8 cellular contexts compared by ENCODE assay signal in genomic region chr6:107113460-107114212, GRCh38. TPM values are rescaled to one million over a fixed set of nuclear protein-coding genes. Genes with fewer than 3 reads are reported as not detected.
DNase-seq lines count a peak whose midpoint lies in the region; ATAC-seq and TF ChIP-seq lines count a peak whose summit lies in the region.

No MANE protein-coding gene starts in this region.

- H3K27me3 ChIP-seq in BLaER1 (no peaks in the 10 kb centered on the region), liver (ENCODE audit: control insufficient read depth in 4 of 4, insufficient read depth in 4 of 4, low read length in 3 of 4) (no peaks in the 10 kb centered on the region), thyroid gland (no peaks in the 10 kb centered on the region)

- TF ChIP-seq CTCF in astrocyte of the spinal cord (IDR thresholded peaks at IDR 0.05; ENCODE audit: low read depth, low read length) = no peak
- no peak for TF ChIP-seq CTCF in liver (IDR thresholded peaks at IDR 0.05; ENCODE audit: low read depth, low read length, missing input control)
- TF ChIP-seq CTCF in thyroid gland (IDR thresholded peaks at IDR 0.05) = no peak

- H3K27ac ChIP-seq in BLaER1 (peak overlapping the region; percentile 98), KOPT-K1 (ENCODE audit: low read depth, low read length, poor library complexity, severe bottlenecking) (peak overlapping the region; percentile 65), liver (ENCODE audit: low read depth in 1 of 2, low read length in 2 of 2) (no peak overlapping the region), thyroid gland (peak overlapping the region in 2 of 3 donors; percentile 38 to 78)

- H3K4me3 ChIP-seq in BLaER1 (peak overlapping the region; percentile 85), astrocyte of the spinal cord (ENCODE audit: low read depth, low read length) (peak overlapping the region; percentile 41), liver (ENCODE audit: low read depth in 1 of 3, low read length in 3 of 3) (peak overlapping the region; percentile 14 to 93 (median 52)), thyroid gland (replicated peaks in 1 of 3) (peak overlapping the region in 1 of 3 donors; percentile 53)

- H3K4me2 ChIP-seq in BLaER1 = peak overlapping the region; percentile 82

- H3K4me1 ChIP-seq in BLaER1 = peaks cover 54% of the 10 kb centered on the region
- peaks cover 0 to 21% (median 16%) of the 10 kb centered on the region in 4 donors for H3K4me1 ChIP-seq in liver (ENCODE audit: control insufficient read depth in 4 of 4, insufficient read depth in 4 of 4, low read length in 3 of 4)
- H3K4me1 ChIP-seq in thyroid gland = peaks cover 6% of the 10 kb centered on the region in 2 donors

- intact Hi-C loops in thyroid gland (cut with DNase I) = no loop called here
- intact Hi-C loops in posterior vena cava (cut with DNase I) = no loop called here

- ATAC-seq in GM19023 (IDR thresholded peaks at IDR 0.05; ENCODE audit: unreplicated experiment) = no peak

- 48% methylated on average over 17 of the region's 17 CpGs for WGBS in liver
- WGBS in thyroid gland, 2 donors = 39 to 42% methylated on average over 17 of the region's 17 CpGs

- DNase-seq in astrocyte of the spinal cord (ENCODE audit: low read depth, low spot score) (no peak), thyroid gland (peak; percentile 28 to 31), posterior vena cava (ENCODE audit: low spot score) (no peak)
- no peak for DNase-seq in stimulated activated CD4-positive, alpha-beta T cell treated with anti-CD3 and anti-CD28 coated beads, Interleukin-4, amount 100 ng/mL, for 24 hours

- H3K36me3 ChIP-seq in BLaER1 (no peaks in the 10 kb centered on the region), KOPT-K1 (ENCODE audit: insufficient read depth, low read length) (no peaks in the 10 kb centered on the region), liver (ENCODE audit: control insufficient read depth in 4 of 4, insufficient read depth in 3 of 4, low read depth in 1 of 4, low read length in 3 of 4) (no peaks in the 10 kb centered on the region), thyroid gland (no peaks in the 10 kb centered on the region)

- in situ Hi-C loops in astrocyte of the spinal cord (cut with HindIII; ENCODE audit: low sequenced_read_pairs) = no loop called here

- no peak for TF ChIP-seq POLR2A in thyroid gland (IDR thresholded peaks at IDR 0.05)

- H3K9me3 ChIP-seq in BLaER1 (no peaks in the 10 kb centered on the region), KOPT-K1 (ENCODE audit: insufficient read depth, low read length, poor library complexity, severe bottlenecking) (no peaks in the 10 kb centered on the region), liver (ENCODE audit: control insufficient read depth in 4 of 4, low read length in 3 of 4) (no peaks in the 10 kb centered on the region), thyroid gland (no peaks in the 10 kb centered on the region)

- H3K9ac ChIP-seq in BLaER1 = peak overlapping the region; percentile 97
- peak overlapping the region in 1 of 2 donors; percentile 8 for H3K9ac ChIP-seq in liver (ENCODE audit: low read depth in 1 of 2, low read length in 2 of 2)

- TF ChIP-seq RAD21 in liver (IDR thresholded peaks at IDR 0.05) = no peak

- peaks cover 17% of the 10 kb centered on the region; the same call in 1 of the 2 replicates for H4K20me1 ChIP-seq in BLaER1

TF ChIP-seq in liver, 16 proteins besides CTCF, POLR2A, EP300 and RAD21:
- no peak for TF ChIP-seq SP1 (IDR thresholded peaks at IDR 0.05)
- TF ChIP-seq RXRA (IDR thresholded peaks at IDR 0.05) = no peak
- TF ChIP-seq NR2F2 (IDR thresholded peaks at IDR 0.05) = no peak

RNA-seq across cellular contexts. Expression of gene BEND3, which starts 1.7 kb away (rescaled TPM):
- total RNA-seq in liver = 1 to 10 TPM; 1.7 TPM
- under 1 TPM; 0.47 to 0.76 TPM for polyA plus RNA-seq in liver
- total RNA-seq in thyroid gland = 1 to 10 TPM; 2.5 to 5.9 (median 2.7) TPM
- total RNA-seq in posterior vena cava = 1 to 10 TPM; 1.5 to 1.8 TPM

Comparison
In these comparisons a context has a peak if more than half of its experiments do, and no peak if none do; other contexts are left out.
1. H3K27ac ChIP-seq: peak in BLaER1 (single experiment), KOPT-K1 (single experiment) and thyroid gland (2 of 3); none in liver (0 of 2).
2. DNase-seq: peak in thyroid gland (2 of 2); none in astrocyte of the spinal cord (single experiment), posterior vena cava (single experiment) and stimulated activated CD4-positive, alpha-beta T cell treated with anti-CD3 and anti-CD28 coated beads, Interleukin-4, amount 100 ng/mL, for 24 hours (single experiment).